Comparison of ENCODE assay signal across 8 cellular contexts in the genomic region with DNA sequence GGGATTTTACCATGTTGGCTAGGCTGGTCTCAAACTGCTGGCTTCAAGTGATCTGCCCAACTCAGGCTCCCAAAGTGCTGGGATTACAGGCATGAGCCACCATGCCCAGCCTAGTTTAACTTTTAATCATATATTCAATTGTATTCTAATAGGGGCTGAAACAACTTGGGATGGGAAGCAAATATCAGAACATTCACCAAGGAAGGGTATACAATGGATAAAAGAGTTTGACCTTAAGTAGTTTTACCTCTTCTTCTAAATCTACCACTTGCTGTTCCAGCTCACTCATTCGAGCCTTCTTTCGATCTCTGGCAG. TPM values are rescaled to one million over a fixed set of nuclear protein-coding genes. Genes with fewer than 3 reads are reported as not detected.
DNase-seq lines count a peak whose midpoint lies in the region; ATAC-seq and TF ChIP-seq lines count a peak whose summit lies in the region.

No MANE protein-coding gene starts in this region.

- peak overlapping the region; percentile 82; the same call in 1 of the 2 replicates for H3K27ac ChIP-seq in HCT116 (ENCODE audit: low read depth, low read length)
- H3K27ac ChIP-seq in gastroesophageal sphincter = peak overlapping the region; percentile 97 to 100 (median 98)
- H3K27ac ChIP-seq in smooth muscle cell (ENCODE audit: low read depth) = peak overlapping the region; percentile 99

- peaks cover 59% of the 10 kb centered on the region for H3K4me1 Mint-ChIP-seq in activated CD4-positive, alpha-beta T cell treated with anti-CD3 and anti-CD28 coated beads, Interleukin-2, amount 10 ng/mL, durations not matched to agents 7 days and 5 days

- H3K79me2 ChIP-seq in HCT116 (ENCODE audit: insufficient read depth, low read length) (peaks cover 80% of the 10 kb centered on the region), smooth muscle cell (ENCODE audit: low read depth) (peaks cover 66% of the 10 kb centered on the region)

- no peaks in the 10 kb centered on the region for H3K9me3 Mint-ChIP-seq in activated CD4-positive, alpha-beta T cell treated with anti-CD3 and anti-CD28 coated beads, Interleukin-2, amount 10 ng/mL, durations not matched to agents 7 days and 5 days

- TF ChIP-seq CTCF in HCT116 (IDR thresholded peaks at IDR 0.05 in 2 of 3, conservative IDR thresholded peaks at IDR 0.05 in 1 of 3; ENCODE audit: borderline replicate concordance in 1 of 3, insufficient read depth in 1 of 3, low read depth in 2 of 3, low read length in 2 of 3) = no peak
- TF ChIP-seq CTCF in gastroesophageal sphincter (IDR thresholded peaks at IDR 0.05) = no peak
- TF ChIP-seq CTCF in smooth muscle cell (IDR thresholded peaks at IDR 0.05; ENCODE audit: borderline replicate concordance, insufficient read depth, poor library complexity, severe bottlenecking) = no peak

- 0 to 3% methylated on average over 2 of the region's 2 CpGs for WGBS in gastroesophageal sphincter (ENCODE audit: low coverage in 1 of 2), 2 donors
- 7% methylated on average over 2 of the region's 2 CpGs for WGBS in smooth muscle cell (ENCODE audit: low lambda C conversion rate)

- CTCF ChIA-PET in HCT116 (lab: Charles Lee) = interaction anchor here (4.1 kb wide), 1 partner anchor 242 kb away, joined by 14 read pairs; no protein-coding TSS in a partner anchor
- CTCF ChIA-PET in activated CD4-positive, alpha-beta T cell treated with anti-CD3 and anti-CD28 coated beads, Interleukin-2, amount 10 ng/mL, durations not matched to agents 7 days and 5 days (lab: Charles Lee) = interaction anchor here (0.6 to 6.8 kb wide), 6 partner anchors 9 to 184 kb away, joined by 3 to 52 read pairs (median 4); no protein-coding TSS in a partner anchor

- TF ChIP-seq EP300 in gastroesophageal sphincter (IDR thresholded peaks at IDR 0.05) = no peak

- ATAC-seq in HCT116 (no peak), gastroesophageal sphincter (no peak), HG02870 (IDR thresholded peaks at IDR 0.05; ENCODE audit: unreplicated experiment) (no peak)

- H3K27ac Mint-ChIP-seq in activated CD4-positive, alpha-beta T cell treated with anti-CD3 and anti-CD28 coated beads, Interleukin-2, amount 10 ng/mL, durations not matched to agents 7 days and 5 days = peak overlapping the region; percentile 98

- no peaks in the 10 kb centered on the region for H3K27me3 Mint-ChIP-seq in activated CD4-positive, alpha-beta T cell treated with anti-CD3 and anti-CD28 coated beads, Interleukin-2, amount 10 ng/mL, durations not matched to agents 7 days and 5 days

- POLR2A ChIA-PET in HCT116 (lab: Charles Lee) = interaction anchor here (1.0 to 2.7 kb wide), 4 partner anchors 8 to 241 kb away, joined by 4 to 10 read pairs (median 6); no protein-coding TSS in a partner anchor
- POLR2A ChIA-PET in activated CD4-positive, alpha-beta T cell treated with anti-CD3 and anti-CD28 coated beads, Interleukin-2, amount 10 ng/mL, durations not matched to agents 7 days and 5 days (lab: Charles Lee) = interaction anchor here (0.6 to 3.4 kb wide), 3 partner anchors 13 to 419 kb away, joined by 3 to 28 read pairs (median 6); no protein-coding TSS in a partner anchor

- TF ChIP-seq POLR2A in HCT116 (IDR thresholded peaks at IDR 0.05; ENCODE audit: borderline replicate concordance, extremely low read depth, insufficient read depth, insufficient read length) (no peak), gastroesophageal sphincter (IDR thresholded peaks at IDR 0.05) (no peak)

- intact Hi-C loops in HCT116 (cut with micrococcal nuclease) = loop anchor here (5.0 kb wide), 1 partner anchor 354 kb away; no protein-coding TSS in a partner anchor

- BruUV-seq in HCT116 (replicated peaks; lab: Mats Ljungman, UMichigan) = no TSS peak

- peaks cover 66% of the 10 kb centered on the region for H3K36me3 Mint-ChIP-seq in activated CD4-positive, alpha-beta T cell treated with anti-CD3 and anti-CD28 coated beads, Interleukin-2, amount 10 ng/mL, durations not matched to agents 7 days and 5 days (ENCODE audit: low read depth)

- DNase-seq in HCT116 (ENCODE audit: low read depth, low spot score) = no peak
- no peak for DNase-seq in activated CD4-positive, alpha-beta T cell treated with anti-CD3 and anti-CD28 coated beads, Interleukin-2, amount 10 ng/mL, durations not matched to agents 7 days and 5 days
- DNase-seq in smooth muscle cell (lab: John Stamatoyannopoulos, UW; ENCODE audit: unreplicated experiment) = no peak
- DNase-seq in effector CD4-positive, alpha-beta T cell = no peak
- no peak for DNase-seq in globus pallidus (ENCODE audit: low spot score)
- DNase-seq in NCI-H226 = no peak

- H3K36me3 ChIP-seq in HCT116 (ENCODE audit: control insufficient read depth in 1 of 2, insufficient read depth in 2 of 2, low read length in 2 of 2) = peaks cover 24 to 42% of the 10 kb centered on the region in 2 experiments
- H3K36me3 ChIP-seq in gastroesophageal sphincter = peaks cover 0 to 43% of the 10 kb centered on the region in 2 donors
- peaks cover 26% of the 10 kb centered on the region for H3K36me3 ChIP-seq in smooth muscle cell (ENCODE audit: low read depth)

- TF ChIP-seq RAD21 in HCT116 (IDR thresholded peaks at IDR 0.05; ENCODE audit: low read depth) = no peak

- peak overlapping the region; percentile 94 for H3K9ac ChIP-seq in HCT116 (ENCODE audit: low read length)
- H3K9ac ChIP-seq in smooth muscle cell (ENCODE audit: low read depth) = peak overlapping the region; percentile 100

- H3F3A ChIP-seq in smooth muscle cell (ENCODE audit: low read depth) = peaks cover 47% of the 10 kb centered on the region

- peaks cover 7% of the 10 kb centered on the region; the same call in 1 of the 2 replicates for H4K20me1 ChIP-seq in HCT116 (ENCODE audit: insufficient read depth)
- peaks cover 54% of the 10 kb centered on the region for H4K20me1 ChIP-seq in smooth muscle cell (ENCODE audit: low read depth)

- peak overlapping the region; percentile 95 for H3K4me3 Mint-ChIP-seq in activated CD4-positive, alpha-beta T cell treated with anti-CD3 and anti-CD28 coated beads, Interleukin-2, amount 10 ng/mL, durations not matched to agents 7 days and 5 days

- peaks cover 7 to 20% of the 10 kb centered on the region in 2 experiments for H3K4me1 ChIP-seq in HCT116 (ENCODE audit: control insufficient read depth in 1 of 2, insufficient read depth in 2 of 2, low read length in 2 of 2)
- peaks cover 0 to 69% (median 21%) of the 10 kb centered on the region in 3 donors for H3K4me1 ChIP-seq in gastroesophageal sphincter
- H3K4me1 ChIP-seq in smooth muscle cell (ENCODE audit: low read depth) = peaks cover 12% of the 10 kb centered on the region

- H3K4me2 ChIP-seq in HCT116 (ENCODE audit: low read length) (peak overlapping the region; percentile 83), smooth muscle cell (peak overlapping the region; percentile 88)

- H3K4me3 ChIP-seq in HCT116 (replicated peaks in 1 of 2; ENCODE audit: low read depth in 1 of 2, low read length in 2 of 2) (peak overlapping the region; percentile 91 to 95), gastroesophageal sphincter (peak overlapping the region; percentile 82 to 91), smooth muscle cell (peak overlapping the region; percentile 97)

- H2AFZ ChIP-seq in HCT116 (ENCODE audit: low read depth, low read length, poor library complexity, severe bottlenecking) (no peak overlapping the region), smooth muscle cell (ENCODE audit: low read depth) (no peak overlapping the region)

- H3K27me3 ChIP-seq in HCT116 (ENCODE audit: insufficient read depth, low read length) (no peaks in the 10 kb centered on the region), gastroesophageal sphincter (no peaks in the 10 kb centered on the region), smooth muscle cell (ENCODE audit: low read depth) (no peaks in the 10 kb centered on the region)

- H3K9me3 ChIP-seq in HCT116 (ENCODE audit: control insufficient read depth in 1 of 2, insufficient read depth in 1 of 2, low read depth in 1 of 2, low read length in 2 of 2) = no peaks in the 10 kb centered on the region
- H3K9me3 ChIP-seq in gastroesophageal sphincter = no peaks in the 10 kb centered on the region
- no peaks in the 10 kb centered on the region for H3K9me3 ChIP-seq in smooth muscle cell (replicated peaks; ENCODE audit: low read depth)

- RAD21 ChIA-PET in HCT116 (lab: Charles Lee; ENCODE audit: low non-redundant PET in 1 of 2, low total read pairs in 2 of 2, uncharacterized antibody in 2 of 2, unreplicated experiment in 2 of 2) = no interaction called here

- no peaks in the 10 kb centered on the region for H3K9me2 ChIP-seq in HCT116 (ENCODE audit: insufficient read depth)

TF ChIP-seq in HCT116, 20 proteins besides CTCF, POLR2A, EP300 and RAD21 (continues in another document):
- TF ChIP-seq POLR2AphosphoS5 (IDR thresholded peaks at IDR 0.05; ENCODE audit: low read depth, low read length) (no peak), EZH2phosphoT487 (IDR thresholded peaks at IDR 0.05; ENCODE audit: borderline replicate concordance) (no peak)

RNA-seq across cellular contexts. Expression of gene XBP1, which starts 1.6 kb away (rescaled TPM):
- total RNA-seq in HCT116 (2021; ENCODE audit: unreplicated experiment) (81.3 TPM), gastroesophageal sphincter (100 to 1,000 TPM in 2 of 4 donors, 10 to 100 TPM in 2; 55.9 to 129 (median 92.3) TPM), smooth muscle cell (375 and 406 TPM in 2 replicates)
- polyA plus RNA-seq in HCT116 (2012) = 69.4 and 78.7 TPM in 2 replicates
- total RNA-seq in activated CD4-positive, alpha-beta T cell treated with anti-CD3 and anti-CD28 coated beads, Interleukin-2, amount 10 ng/mL, durations not matched to agents 7 days and 5 days = 100 to 1,000 TPM; 159 to 184 TPM
- 317 and 381 TPM in 2 replicates for polyA plus RNA-seq in smooth muscle cell

RNA-seq across cellular contexts. Expression of gene CCDC117, which starts 26.3 kb away (rescaled TPM):
- 22.1 TPM for total RNA-seq in HCT116 (2021; ENCODE audit: unreplicated experiment)
- polyA plus RNA-seq in HCT116 (2012) = 4.9 and 7.7 TPM in 2 replicates
- total RNA-seq in activated CD4-positive, alpha-beta T cell treated with anti-CD3 and anti-CD28 coated beads, Interleukin-2, amount 10 ng/mL, durations not matched to agents 7 days and 5 days = 10 to 100 TPM; 30.2 to 31.9 TPM
- total RNA-seq in gastroesophageal sphincter = 10 to 100 TPM; 23.2 to 34.2 (median 25.7) TPM
- total RNA-seq in smooth muscle cell = 30.8 and 32.0 TPM in 2 replicates
- polyA plus RNA-seq in smooth muscle cell = 17.3 and 18.1 TPM in 2 replicates

RNA-seq across cellular contexts. Expression of gene HSCB, which starts 56.9 kb away (rescaled TPM):
- total RNA-seq in HCT116 (2021; ENCODE audit: unreplicated experiment) (14.5 TPM), gastroesophageal sphincter (10 to 100 TPM; 14.0 to 17.1 (median 15.0) TPM), smooth muscle cell (9.3 and 15.9 TPM in 2 replicates)
- polyA plus RNA-seq in HCT116 (2012) = 11.7 and 15.0 TPM in 2 replicates
- 10 to 100 TPM in 1 of 2 experiments, 1 to 10 TPM in 1; 8.9 to 10.6 TPM for total RNA-seq in activated CD4-positive, alpha-beta T cell treated with anti-CD3 and anti-CD28 coated beads, Interleukin-2, amount 10 ng/mL, durations not matched to agents 7 days and 5 days
- polyA plus RNA-seq in smooth muscle cell = 22.5 and 23.4 TPM in 2 replicates

RNA-seq across cellular contexts. Expression of gene CHEK2, which starts 57.1 kb away (rescaled TPM):
- total RNA-seq in HCT116 (2021; ENCODE audit: unreplicated experiment) = 47.1 TPM
- polyA plus RNA-seq in HCT116 (2012) = 35.2 and 38.9 TPM in 2 replicates
- 10 to 100 TPM; 50.8 to 57.6 TPM for total RNA-seq in activated CD4-positive, alpha-beta T cell treated with anti-CD3 and anti-CD28 coated beads, Interleukin-2, amount 10 ng/mL, durations not matched to agents 7 days and 5 days
- 10 to 100 TPM in 1 of 4 donors, 1 to 10 TPM in 3; 3.4 to 11.7 (median 4.8) TPM for total RNA-seq in gastroesophageal sphincter
- 11.5 and 18.7 TPM in 2 replicates for total RNA-seq in smooth muscle cell
- polyA plus RNA-seq in smooth muscle cell = 12.7 and 15.9 TPM in 2 replicates
